ENCODE assay signal across 27 cellular contexts in the genomic region with DNA sequence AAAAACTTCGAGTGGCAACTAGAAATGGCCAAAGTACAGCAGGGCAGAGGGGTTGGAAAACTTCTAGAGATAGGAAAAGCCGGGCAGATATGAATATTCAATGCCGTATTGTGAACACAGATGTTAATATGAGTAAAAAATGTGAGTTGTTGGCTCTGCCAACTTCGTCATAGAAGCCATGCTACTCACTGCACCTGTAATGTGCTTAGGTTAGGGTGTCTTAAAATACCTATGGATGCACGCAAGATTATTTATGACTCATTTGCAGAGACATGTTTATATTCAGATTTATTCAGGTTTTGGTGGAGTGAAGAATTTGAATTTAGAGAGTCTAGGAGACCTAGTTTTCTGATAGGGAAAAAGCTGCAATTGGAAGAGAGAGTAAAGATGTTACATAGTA.
"Had no signal": no experiment of that assay in that cellular context is flagged by ENCODE, and none has a peak within 500 bp of the region (broad histone marks: within the 10 kb centered on the region; RNA-seq: fewer than 3 reads in every experiment).

No MANE protein-coding gene starts in this region.

- H3K4me1 Mint-ChIP-seq: T-helper 17 cell had no signal

- H3K27me3 Mint-ChIP-seq: T-helper 17 cell had no signal

- H3K36me3 Mint-ChIP-seq: activated naive CD8-positive, alpha-beta T cell had no signal

- H3K4me3 ChIP-seq: adrenal gland, body of pancreas, coronary artery, dorsolateral prefrontal cortex, lower lobe of right lung, mucosa of descending colon, ovary, prostate gland, spleen, transverse colon had no signal

- H3K36me3 ChIP-seq: adrenal gland, lower lobe of right lung, ovary, prostate gland, spleen, transverse colon, WERI-Rb-1 had no signal

- H3K4me3 Mint-ChIP-seq: activated naive CD8-positive, alpha-beta T cell; T-helper 17 cell had no signal

- H3K4me1 ChIP-seq: adrenal gland, prostate gland had no signal

- H3K27ac Mint-ChIP-seq: activated naive CD8-positive, alpha-beta T cell; T-helper 17 cell had no signal

- H3K27me3 ChIP-seq: adrenal gland, body of pancreas, dorsolateral prefrontal cortex, ovary, spleen, transverse colon had no signal

- H3K9me3 ChIP-seq: body of pancreas, lower lobe of right lung, mucosa of descending colon, ovary, prostate gland, transverse colon had no signal

- DNase-seq: activated CD4-positive, alpha-beta T cell treated with anti-CD3 and anti-CD28 coated beads for 48 hours; activated CD4-positive, alpha-beta T cell treated with anti-CD3 and anti-CD28 coated beads, Interleukin-2, amount 50 U/mL, for 48 hours; activated CD8-positive, alpha-beta memory T cell treated with anti-CD3 and anti-CD28 coated beads for 24 hours; activated effector memory CD4-positive, alpha-beta T cell treated with Interleukin-2 at 50 U/mL for 16 hours; activated naive CD4-positive, alpha-beta T cell treated with Interleukin-2 at 50 U/mL for 16 hours; adrenal gland; aorta; body of pancreas; cerebellar nuclear complex; dorsolateral prefrontal cortex; effector memory CD4-positive, alpha-beta T cell; head of caudate nucleus; lower lobe of right lung; mesendoderm; mucosa of descending colon; ovary; spleen; stimulated activated naive CD4-positive, alpha-beta T cell treated with Interleukin-2 at 50 U/mL for 16 hours; T-helper 17 cell; T1000; transverse colon; WERI-Rb-1 had no signal

- H3K27ac ChIP-seq: adrenal gland, body of pancreas, coronary artery, dorsolateral prefrontal cortex, lower lobe of right lung, prostate gland, spleen, transverse colon, WERI-Rb-1 had no signal

- ATAC-seq: activated CD4-positive, CD25-positive, alpha-beta regulatory T cell treated with anti-CD3 and anti-CD28 coated beads, Interleukin-2, amount 50 U/mL, for 24 hours; body of pancreas; left lobe of liver; lower lobe of right lung; mucosa of descending colon; T-helper 17 cell had no signal
